17 cellular contexts compared by ENCODE assay signal in genomic region chr14:94644102-94644535, GRCh38. TPM values are rescaled to one million over a fixed set of nuclear protein-coding genes. Genes with fewer than 3 reads are reported as not detected.
DNase-seq lines count a peak whose midpoint lies in the region; ATAC-seq and TF ChIP-seq lines count a peak whose summit lies in the region.
"Had no signal": no experiment of that assay in that cellular context is flagged by ENCODE, and none has a peak within 500 bp of the region (broad histone marks: within the 10 kb centered on the region; RNA-seq: fewer than 3 reads in every experiment).

No MANE protein-coding gene starts in this region.

- no peak overlapping the region for H3K4me3 Mint-ChIP-seq in stimulated activated naive CD8-positive, alpha-beta T cell treated with anti-CD3 and anti-CD28 coated beads, Interleukin-15, amount 100 ng/mL, for 72 hours
- H3K4me3 Mint-ChIP-seq in naive thymus-derived CD4-positive, alpha-beta T cell = no peak overlapping the region
- no peak overlapping the region for H3K4me3 Mint-ChIP-seq in GM23338
- H3K4me3 Mint-ChIP-seq in effector memory CD8-positive, alpha-beta T cell = no peak overlapping the region
- H3K4me3 Mint-ChIP-seq: CD4-positive, alpha-beta memory T cell had no signal

- no peaks in the 10 kb centered on the region for H3K4me1 Mint-ChIP-seq in stimulated activated naive CD8-positive, alpha-beta T cell treated with anti-CD3 and anti-CD28 coated beads, Interleukin-15, amount 100 ng/mL, for 72 hours
- H3K4me1 Mint-ChIP-seq in naive thymus-derived CD4-positive, alpha-beta T cell = no peaks in the 10 kb centered on the region
- no peaks in the 10 kb centered on the region for H3K4me1 Mint-ChIP-seq in GM23338
- no peaks in the 10 kb centered on the region for H3K4me1 Mint-ChIP-seq in effector memory CD8-positive, alpha-beta T cell (ENCODE audit: low read depth in 2 of 2)
- H3K4me1 Mint-ChIP-seq: CD4-positive, alpha-beta memory T cell had no signal

- no peaks in the 10 kb centered on the region for H3K36me3 ChIP-seq in naive thymus-derived CD4-positive, alpha-beta T cell (ENCODE audit: control insufficient read depth in 2 of 3, insufficient read depth in 3 of 3, low read length in 3 of 3)
- H3K36me3 ChIP-seq in GM23338 (ENCODE audit: insufficient read depth) (no peaks in the 10 kb centered on the region), smooth muscle cell (ENCODE audit: low read depth) (no peaks in the 10 kb centered on the region)
- H3K36me3 ChIP-seq: BE2C had no signal

- H3K4me1 ChIP-seq in naive thymus-derived CD4-positive, alpha-beta T cell (ENCODE audit: control insufficient read depth in 2 of 2, insufficient read depth in 2 of 2, low read length in 2 of 2) = no peaks in the 10 kb centered on the region
- no peaks in the 10 kb centered on the region for H3K4me1 ChIP-seq in GM23338 (ENCODE audit: insufficient read depth)
- no peaks in the 10 kb centered on the region for H3K4me1 ChIP-seq in smooth muscle cell (ENCODE audit: low read depth)
- H3K4me1 ChIP-seq: BE2C had no signal

- 0 out of 2 replicates have a peak, but pooled peaks cover 5% of the 10 kb centered on the region for H3K9me2 ChIP-seq in GM23338 (ENCODE audit: insufficient read depth)

- no peaks in the 10 kb centered on the region for H3F3A ChIP-seq in GM23338 (replicated peaks; ENCODE audit: low read depth)
- H3F3A ChIP-seq in smooth muscle cell (ENCODE audit: low read depth) = no peaks in the 10 kb centered on the region

- no peak overlapping the region for H2AFZ ChIP-seq in GM23338
- no peak overlapping the region for H2AFZ ChIP-seq in smooth muscle cell (ENCODE audit: low read depth)
- H2AFZ ChIP-seq: GM23248 had no signal

- CTCF ChIA-PET in naive thymus-derived CD4-positive, alpha-beta T cell (lab: Charles Lee) = no interaction called here

- H3K27me3 Mint-ChIP-seq in stimulated activated naive CD8-positive, alpha-beta T cell treated with anti-CD3 and anti-CD28 coated beads, Interleukin-15, amount 100 ng/mL, for 72 hours = peaks cover 8% of the 10 kb centered on the region
- peaks cover 0 to 23% (median 14%) of the 10 kb centered on the region in 5 donors for H3K27me3 Mint-ChIP-seq in naive thymus-derived CD4-positive, alpha-beta T cell
- H3K27me3 Mint-ChIP-seq in GM23338 (ENCODE audit: insufficient read depth, low read depth, poor library complexity) = peaks cover 6% of the 10 kb centered on the region
- peaks cover 8 to 14% of the 10 kb centered on the region in 2 donors for H3K27me3 Mint-ChIP-seq in effector memory CD8-positive, alpha-beta T cell

- intact Hi-C loops in naive thymus-derived CD4-positive, alpha-beta T cell (cut with micrococcal nuclease) = no loop called here

- H3K9ac ChIP-seq in smooth muscle cell (ENCODE audit: low read depth) = no peak overlapping the region
- H3K9ac ChIP-seq: GM23248 had no signal

- H3K4me2 ChIP-seq in GM23338 (no peak overlapping the region), smooth muscle cell (no peak overlapping the region)

- DNase-seq in stimulated activated naive CD8-positive, alpha-beta T cell treated with anti-CD3 and anti-CD28 coated beads, Interleukin-15, amount 100 ng/mL, for 72 hours = no peak
- DNase-seq in stimulated activated naive CD8-positive, alpha-beta T cell treated with anti-CD3 and anti-CD28 coated beads, Interleukin-15, Interleukin-2, amounts not matched to agents 100 U/mL and 50 U/mL, for 24 hours = no peak
- no peak for DNase-seq in naive thymus-derived CD4-positive, alpha-beta T cell
- DNase-seq in stimulated activated CD8-positive, alpha-beta memory T cell treated with anti-CD3 and anti-CD28 coated beads, Interleukin-4, amount 100 ng/mL, for 48 hours = peak; percentile 5
- DNase-seq in GM23338 (ENCODE audit: low spot score) = no peak
- no peak for DNase-seq in effector memory CD8-positive, alpha-beta T cell
- DNase-seq in smooth muscle cell (lab: John Stamatoyannopoulos, UW; ENCODE audit: unreplicated experiment) = no peak
- DNase-seq: BE2C; CD4-positive, alpha-beta memory T cell; COR-L47; DMS153; DMS79 treated with DMSO at 0.1 percent for 48 hours; EL; GM23248; H7 had no signal

- peak; percentile 26 for ATAC-seq in stimulated activated naive CD8-positive, alpha-beta T cell treated with anti-CD3 and anti-CD28 coated beads, Interleukin-15, amount 100 ng/mL, for 72 hours
- ATAC-seq in stimulated activated naive CD8-positive, alpha-beta T cell treated with anti-CD3 and anti-CD28 coated beads, Interleukin-15, Interleukin-2, amounts not matched to agents 100 U/mL and 50 U/mL, for 24 hours = no peak
- peak; percentile 11 for ATAC-seq in naive thymus-derived CD4-positive, alpha-beta T cell
- ATAC-seq in GM23338 = no peak
- no peak for ATAC-seq in effector memory CD8-positive, alpha-beta T cell (replicated peaks)

- H3K9me3 Mint-ChIP-seq in stimulated activated naive CD8-positive, alpha-beta T cell treated with anti-CD3 and anti-CD28 coated beads, Interleukin-15, amount 100 ng/mL, for 72 hours = no peaks in the 10 kb centered on the region
- peaks cover 0 to 23% (median 7%) of the 10 kb centered on the region in 11 donors for H3K9me3 Mint-ChIP-seq in naive thymus-derived CD4-positive, alpha-beta T cell
- H3K9me3 Mint-ChIP-seq in GM23338 = peaks cover 9% of the 10 kb centered on the region
- H3K9me3 Mint-ChIP-seq in effector memory CD8-positive, alpha-beta T cell = no peaks in the 10 kb centered on the region

- POLR2A ChIA-PET in naive thymus-derived CD4-positive, alpha-beta T cell (lab: Charles Lee) = no interaction called here

- H3K27me3 ChIP-seq in naive thymus-derived CD4-positive, alpha-beta T cell (ENCODE audit: control insufficient read depth in 2 of 2, insufficient read depth in 2 of 2, low read length in 2 of 2) = no peaks in the 10 kb centered on the region
- no peaks in the 10 kb centered on the region for H3K27me3 ChIP-seq in GM23338 (ENCODE audit: insufficient read depth)
- H3K27me3 ChIP-seq in smooth muscle cell (ENCODE audit: low read depth) = no peaks in the 10 kb centered on the region
- H3K27me3 ChIP-seq: BE2C had no signal

- TF ChIP-seq CTCF in GM23338 (conservative IDR thresholded peaks at IDR 0.05; ENCODE audit: low read depth in 2 of 2) (no peak), smooth muscle cell (IDR thresholded peaks at IDR 0.05; ENCODE audit: borderline replicate concordance, insufficient read depth, poor library complexity, severe bottlenecking) (no peak)

- H3K9me3 ChIP-seq in naive thymus-derived CD4-positive, alpha-beta T cell (ENCODE audit: control insufficient read depth in 2 of 3, low read length in 3 of 3) = peaks cover 0 to 4% (median 0%) of the 10 kb centered on the region in 3 experiments
- no peaks in the 10 kb centered on the region for H3K9me3 ChIP-seq in smooth muscle cell (replicated peaks; ENCODE audit: low read depth)
- H3K9me3 ChIP-seq: BE2C had no signal

- H3K27ac ChIP-seq in naive thymus-derived CD4-positive, alpha-beta T cell (ENCODE audit: low read depth, low read length) = no peak overlapping the region
- H3K27ac ChIP-seq in GM23338 (ENCODE audit: low read depth) (no peak overlapping the region), smooth muscle cell (ENCODE audit: low read depth) (no peak overlapping the region)
- H3K27ac ChIP-seq: C4-2B, GM23248, HL-60 had no signal

- no peak overlapping the region for H3K4me3 ChIP-seq in naive thymus-derived CD4-positive, alpha-beta T cell (ENCODE audit: low read length)
- H3K4me3 ChIP-seq in GM23338 (no peak overlapping the region), smooth muscle cell (no peak overlapping the region)
- H3K4me3 ChIP-seq: GM23248 had no signal

- 93% methylated on average over 4 of the region's 4 CpGs for WGBS in smooth muscle cell (ENCODE audit: low lambda C conversion rate)

- H3K27ac Mint-ChIP-seq in stimulated activated naive CD8-positive, alpha-beta T cell treated with anti-CD3 and anti-CD28 coated beads, Interleukin-15, amount 100 ng/mL, for 72 hours = no peak overlapping the region
- no peak overlapping the region for H3K27ac Mint-ChIP-seq in naive thymus-derived CD4-positive, alpha-beta T cell
- H3K27ac Mint-ChIP-seq in GM23338 = no peak overlapping the region
- H3K27ac Mint-ChIP-seq in effector memory CD8-positive, alpha-beta T cell = no peak overlapping the region
- H3K27ac Mint-ChIP-seq: CD4-positive, alpha-beta memory T cell had no signal

- peaks cover 0 to 3% (median 0%) of the 10 kb centered on the region in 5 donors for H3K36me3 Mint-ChIP-seq in naive thymus-derived CD4-positive, alpha-beta T cell
- H3K36me3 Mint-ChIP-seq in GM23338 (ENCODE audit: low read depth) = no peaks in the 10 kb centered on the region; the same call in 2 of the 3 replicates
- no peaks in the 10 kb centered on the region for H3K36me3 Mint-ChIP-seq in effector memory CD8-positive, alpha-beta T cell (ENCODE audit: insufficient read depth)
- H3K36me3 Mint-ChIP-seq: CD4-positive, alpha-beta memory T cell had no signal

- H3K79me2 ChIP-seq in GM23338 (replicated peaks; ENCODE audit: insufficient read depth) (no peaks in the 10 kb centered on the region), smooth muscle cell (ENCODE audit: low read depth) (no peaks in the 10 kb centered on the region)

- H4K20me1 ChIP-seq in GM23338 (replicated peaks; ENCODE audit: insufficient read depth) = no peaks in the 10 kb centered on the region
- no peaks in the 10 kb centered on the region for H4K20me1 ChIP-seq in smooth muscle cell (ENCODE audit: low read depth)

TF ChIP-seq in GM23338, 12 proteins besides CTCF, POLR2A, EP300 and RAD21 (continues in another document):
- no peak for TF ChIP-seq ZNF114 (CRISPR knock-in tag; IDR thresholded peaks at IDR 0.05)
- TF ChIP-seq ZNF331 (CRISPR knock-in tag; IDR thresholded peaks at IDR 0.05; ENCODE audit: low read depth) = no peak
- TF ChIP-seq JUNB (IDR thresholded peaks at IDR 0.05; ENCODE audit: unreplicated experiment) = no peak
- no peak for TF ChIP-seq CREB1 (CRISPR knock-in tag; IDR thresholded peaks at IDR 0.05; ENCODE audit: low read depth)
- TF ChIP-seq NANOG (IDR thresholded peaks at IDR 0.05; ENCODE audit: borderline replicate concordance) = no peak

RNA-seq across cellular contexts. Expression of gene SERPINA3, which starts 31.9 kb away (rescaled TPM):
- total RNA-seq in naive thymus-derived CD4-positive, alpha-beta T cell = not detected
- not detected for polyA plus RNA-seq in naive thymus-derived CD4-positive, alpha-beta T cell
- total RNA-seq in GM23338 (2014; rRNA removed; shearing (Covaris generic)) = not detected in 2 replicates
- not detected in 2 replicates for polyA plus RNA-seq in GM23338 (2016; fragmentation: Nextera tagmentation; extraction: Ambion mirVana)
- 0.09 and 3.2 TPM in 2 replicates for total RNA-seq in smooth muscle cell
- 0.45 and 2.6 TPM in 2 replicates for polyA plus RNA-seq in smooth muscle cell
- total RNA-seq: CD4-positive, alpha-beta memory T cell; H7 had no signal
- polyA plus RNA-seq: CD4-positive, alpha-beta memory T cell had no signal

Comparison
In these comparisons a context has a peak if more than half of its experiments do, and no peak if none do; other contexts are left out.
1. ATAC-seq: peak in stimulated activated naive CD8-positive, alpha-beta T cell treated with anti-CD3 and anti-CD28 coated beads, Interleukin-15, amount 100 ng/mL, for 72 hours (single experiment) and naive thymus-derived CD4-positive, alpha-beta T cell (single experiment); none in stimulated activated naive CD8-positive, alpha-beta T cell treated with anti-CD3 and anti-CD28 coated beads, Interleukin-15, Interleukin-2, amounts not matched to agents 100 U/mL and 50 U/mL, for 24 hours (single experiment), GM23338 (single experiment) and effector memory CD8-positive, alpha-beta T cell (single experiment).